Comparison of ENCODE assay signal across 9 cellular contexts in genomic region chr1:7299994-7300393, GRCh38.
DNase-seq lines count a peak whose midpoint lies in the region; ATAC-seq and TF ChIP-seq lines count a peak whose summit lies in the region.
"Had no signal": no experiment of that assay in that cellular context is flagged by ENCODE, and none has a peak within 500 bp of the region (broad histone marks: within the 10 kb centered on the region; RNA-seq: fewer than 3 reads in every experiment).

No MANE protein-coding gene starts in this region.

- peaks cover 59% of the 10 kb centered on the region for H3K4me1 Mint-ChIP-seq in osteocyte (ENCODE audit: unreplicated experiment)

- peak; percentile 37 for DNase-seq in Caki2 (ENCODE audit: low read depth)
- DNase-seq in RKO (ENCODE audit: low spot score): peak; percentile 21
- DNase-seq in epithelial cell of proximal tubule (ENCODE audit: low read depth): peak; percentile 10
- no peak for DNase-seq in osteocyte (ENCODE audit: extremely low spot score, unreplicated experiment)
- no peak for DNase-seq in left lobe of liver (ENCODE audit: low spot score)
- DNase-seq in HT-29 (ENCODE audit: low spot score): no peak
- DNase-seq in NCI-H2081 treated with DMSO at 0.1 percent for 48 hours (lab: John Stamatoyannopoulos, UW): no peak
- DNase-seq: activated CD8-positive, alpha-beta memory T cell treated with anti-CD3 and anti-CD28 coated beads, Interleukin-2, amount 50 U/mL, for 48 hours had no signal

- ATAC-seq in GM21360 (IDR thresholded peaks at IDR 0.05; ENCODE audit: unreplicated experiment) (no peak), left lobe of liver (no peak)

- TF ChIP-seq CTCF in epithelial cell of proximal tubule (conservative IDR thresholded peaks at IDR 0.05; ENCODE audit: low read depth, low read length): no peak
- no peak for TF ChIP-seq CTCF in osteocyte (IDR thresholded peaks at IDR 0.05)

- H3K4me3 Mint-ChIP-seq in osteocyte (ENCODE audit: unreplicated experiment): no peak overlapping the region

- H3K36me3 Mint-ChIP-seq in osteocyte (ENCODE audit: unreplicated experiment): peaks cover 2% of the 10 kb centered on the region

- H3K27ac Mint-ChIP-seq in osteocyte (ENCODE audit: unreplicated experiment): peak overlapping the region; percentile 95

- in situ Hi-C loops in Caki2 (cut with HindIII; ENCODE audit: low pct_unique_long_range_greater_than_20kb, low sequenced_read_pairs): no loop called here

- H3K27me3 Mint-ChIP-seq in osteocyte (ENCODE audit: unreplicated experiment): no peaks in the 10 kb centered on the region

- peaks cover 7% of the 10 kb centered on the region for H3K9me3 Mint-ChIP-seq in osteocyte (ENCODE audit: unreplicated experiment)

- no peak overlapping the region for H3K4me3 ChIP-seq in epithelial cell of proximal tubule (ENCODE audit: low read depth, low read length)

Comparison
In these comparisons a context has a peak if more than half of its experiments do, and no peak if none do; other contexts are left out.
1. DNase-seq: peak in Caki2 (single experiment), RKO (single experiment) and epithelial cell of proximal tubule (single experiment); none in osteocyte (single experiment), left lobe of liver (single experiment), HT-29 (single experiment) and NCI-H2081 treated with DMSO at 0.1 percent for 48 hours (single experiment).